In the genomic region with DNA sequence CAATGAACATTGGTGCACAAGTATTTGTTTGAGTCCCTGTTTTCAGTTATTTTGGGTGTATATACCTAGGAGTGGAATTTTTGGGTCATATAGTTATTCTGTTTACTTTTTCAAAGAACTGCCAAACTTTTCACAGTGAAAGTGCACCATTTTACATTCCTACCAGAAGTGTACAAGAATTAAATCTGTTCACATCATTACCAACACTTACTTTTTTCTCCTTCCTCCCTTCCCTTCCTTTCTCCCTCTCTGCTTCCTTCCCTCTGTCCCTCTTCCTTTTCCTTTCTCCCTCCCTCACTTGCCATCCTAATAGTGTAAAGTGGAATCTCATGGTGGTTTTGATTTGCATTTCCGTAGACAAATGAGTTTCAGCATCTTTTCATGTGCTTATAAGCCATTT, we compare ENCODE assay signal across 15 cellular contexts. TPM values are rescaled to one million over a fixed set of nuclear protein-coding genes. Genes with fewer than 3 reads are reported as not detected.
A peak's percentile ranks its signal among the peaks of the same experiment; 100 is the strongest.
DNase-seq lines count a peak whose midpoint lies in the region; ATAC-seq and FAIRE-seq lines count a peak whose summit lies in the region.
"Had no signal": no experiment of that assay in that cellular context is flagged by ENCODE, and none has a peak within 500 bp of the region (broad histone marks: within the 10 kb centered on the region; RNA-seq: fewer than 3 reads in every experiment).

No MANE protein-coding gene starts in this region.

- intact Hi-C loops in activated T-helper 1 cell treated with anti-CD3 and anti-CD28 coated beads, Interleukin-12 subunit alpha, Interleukin-12 subunit beta, Interleukin-2, Interleukin-4 antibody, amounts not matched to agents 30 ng/mL and 10 ng/mL and 1 ng/mL, durations not matched to agents 14 hours and 24 hours and 36 hours (cut with micrococcal nuclease) = no loop called here

- H3K36me3 ChIP-seq in iPS-20b (ENCODE audit: insufficient read depth, low read depth, low read length) = peaks cover 59% of the 10 kb centered on the region
- H3K36me3 ChIP-seq in small intestine (ENCODE audit: control insufficient read depth in 2 of 2, insufficient read depth in 2 of 2, low read length in 2 of 2) = peaks cover 0 to 5% of the 10 kb centered on the region in 2 donors

- H3K4me3 Mint-ChIP-seq in activated naive CD8-positive, alpha-beta T cell = no peak overlapping the region
- H3K4me3 Mint-ChIP-seq in activated naive CD8-positive, alpha-beta T cell treated with anti-CD3 and anti-CD28 coated beads for 36 hours = no peak overlapping the region
- H3K4me3 Mint-ChIP-seq in activated T-helper 1 cell treated with anti-CD3 and anti-CD28 coated beads, Interleukin-12 subunit alpha, Interleukin-12 subunit beta, Interleukin-2, Interleukin-4 antibody, amounts not matched to agents 30 ng/mL and 10 ng/mL and 1 ng/mL, durations not matched to agents 14 hours and 24 hours and 36 hours = no peak overlapping the region
- H3K4me3 Mint-ChIP-seq: CD8-positive, alpha-beta memory T cell had no signal

- DNase-seq in activated naive CD8-positive, alpha-beta T cell treated with anti-CD3 and anti-CD28 coated beads for 36 hours = no peak
- no peak for DNase-seq in activated T-helper 1 cell treated with anti-CD3 and anti-CD28 coated beads, Interleukin-12 subunit alpha, Interleukin-12 subunit beta, Interleukin-2, Interleukin-4 antibody, amounts not matched to agents 30 ng/mL and 10 ng/mL and 1 ng/mL, durations not matched to agents 14 hours and 24 hours and 36 hours (ENCODE audit: low spot score)
- DNase-seq in COLO668 (lab: John Stamatoyannopoulos, UW; ENCODE audit: unreplicated experiment) (no peak), small intestine (no peak)
- DNase-seq: 8988T; AML-193; CD8-positive, alpha-beta memory T cell; DMS53; GF-D8; GM23248; H7 had no signal

- peak overlapping the region; percentile 59 for H3K27ac Mint-ChIP-seq in activated naive CD8-positive, alpha-beta T cell
- H3K27ac Mint-ChIP-seq in activated naive CD8-positive, alpha-beta T cell treated with anti-CD3 and anti-CD28 coated beads for 36 hours = no peak overlapping the region
- peak overlapping the region; percentile 47 for H3K27ac Mint-ChIP-seq in activated T-helper 1 cell treated with anti-CD3 and anti-CD28 coated beads, Interleukin-12 subunit alpha, Interleukin-12 subunit beta, Interleukin-2, Interleukin-4 antibody, amounts not matched to agents 30 ng/mL and 10 ng/mL and 1 ng/mL, durations not matched to agents 14 hours and 24 hours and 36 hours

- no peaks in the 10 kb centered on the region for H3K27me3 ChIP-seq in iPS-20b (ENCODE audit: insufficient read depth, low read length)
- no peaks in the 10 kb centered on the region for H3K27me3 ChIP-seq in small intestine (ENCODE audit: control insufficient read depth in 2 of 2, insufficient read depth in 2 of 2, low read length in 2 of 2)
- H3K27me3 ChIP-seq: BLaER1 had no signal

- H3K9me3 ChIP-seq in iPS-20b (ENCODE audit: insufficient read depth, low read depth, low read length) = no peaks in the 10 kb centered on the region
- no peaks in the 10 kb centered on the region for H3K9me3 ChIP-seq in small intestine (ENCODE audit: control insufficient read depth, low read depth)

- FAIRE-seq in small intestine (lab: Jason Lieb, UNC) = no peak

- no peak overlapping the region for H3K9ac ChIP-seq in iPS-20b (ENCODE audit: low read depth, low read length)
- H3K9ac ChIP-seq: BLaER1, GM23248 had no signal

- H3K4me3 ChIP-seq in iPS-20b (ENCODE audit: low read length) (no peak overlapping the region), small intestine (ENCODE audit: low read depth in 1 of 2, low read length in 2 of 2) (no peak overlapping the region)
- H3K4me3 ChIP-seq: BLaER1, GM23248 had no signal

- H3K4me1 Mint-ChIP-seq in activated naive CD8-positive, alpha-beta T cell (ENCODE audit: low read depth) = peaks cover 22% of the 10 kb centered on the region
- H3K4me1 Mint-ChIP-seq in activated naive CD8-positive, alpha-beta T cell treated with anti-CD3 and anti-CD28 coated beads for 36 hours = peaks cover 6% of the 10 kb centered on the region
- peaks cover 25% of the 10 kb centered on the region for H3K4me1 Mint-ChIP-seq in activated T-helper 1 cell treated with anti-CD3 and anti-CD28 coated beads, Interleukin-12 subunit alpha, Interleukin-12 subunit beta, Interleukin-2, Interleukin-4 antibody, amounts not matched to agents 30 ng/mL and 10 ng/mL and 1 ng/mL, durations not matched to agents 14 hours and 24 hours and 36 hours (ENCODE audit: low read depth)

- 19 to 80% (median 71%) methylated on average over 1 of the region's 1 CpG for WGBS in small intestine, 3 donors

- ATAC-seq in GM21723 (IDR thresholded peaks at IDR 0.05; ENCODE audit: unreplicated experiment) = no peak

- no peaks in the 10 kb centered on the region for H3K27me3 Mint-ChIP-seq in activated naive CD8-positive, alpha-beta T cell
- no peaks in the 10 kb centered on the region for H3K27me3 Mint-ChIP-seq in activated naive CD8-positive, alpha-beta T cell treated with anti-CD3 and anti-CD28 coated beads for 36 hours
- no peaks in the 10 kb centered on the region for H3K27me3 Mint-ChIP-seq in activated T-helper 1 cell treated with anti-CD3 and anti-CD28 coated beads, Interleukin-12 subunit alpha, Interleukin-12 subunit beta, Interleukin-2, Interleukin-4 antibody, amounts not matched to agents 30 ng/mL and 10 ng/mL and 1 ng/mL, durations not matched to agents 14 hours and 24 hours and 36 hours (ENCODE audit: insufficient read depth)
- H3K27me3 Mint-ChIP-seq: CD8-positive, alpha-beta memory T cell had no signal

- no peaks in the 10 kb centered on the region for H3K9me3 Mint-ChIP-seq in activated naive CD8-positive, alpha-beta T cell (ENCODE audit: low read depth)
- no peaks in the 10 kb centered on the region for H3K9me3 Mint-ChIP-seq in activated naive CD8-positive, alpha-beta T cell treated with anti-CD3 and anti-CD28 coated beads for 36 hours
- H3K9me3 Mint-ChIP-seq in activated T-helper 1 cell treated with anti-CD3 and anti-CD28 coated beads, Interleukin-12 subunit alpha, Interleukin-12 subunit beta, Interleukin-2, Interleukin-4 antibody, amounts not matched to agents 30 ng/mL and 10 ng/mL and 1 ng/mL, durations not matched to agents 14 hours and 24 hours and 36 hours = no peaks in the 10 kb centered on the region
- H3K9me3 Mint-ChIP-seq: CD8-positive, alpha-beta memory T cell had no signal

- H3K4me1 ChIP-seq in iPS-20b (ENCODE audit: insufficient read depth, low read length) = peaks cover 45% of the 10 kb centered on the region; the same call in 1 of the 2 replicates
- no peaks in the 10 kb centered on the region for H3K4me1 ChIP-seq in small intestine (ENCODE audit: control insufficient read depth in 2 of 2, insufficient read depth in 1 of 2, low read depth in 1 of 2, low read length in 1 of 2)

- H3K36me3 Mint-ChIP-seq in activated naive CD8-positive, alpha-beta T cell = peaks cover 32% of the 10 kb centered on the region
- H3K36me3 Mint-ChIP-seq in activated naive CD8-positive, alpha-beta T cell treated with anti-CD3 and anti-CD28 coated beads for 36 hours = peaks cover 53% of the 10 kb centered on the region
- H3K36me3 Mint-ChIP-seq in activated T-helper 1 cell treated with anti-CD3 and anti-CD28 coated beads, Interleukin-12 subunit alpha, Interleukin-12 subunit beta, Interleukin-2, Interleukin-4 antibody, amounts not matched to agents 30 ng/mL and 10 ng/mL and 1 ng/mL, durations not matched to agents 14 hours and 24 hours and 36 hours (ENCODE audit: low read depth) = peaks cover 24% of the 10 kb centered on the region

- peak overlapping the region; percentile 64 for H3K27ac ChIP-seq in iPS-20b (ENCODE audit: low read length)
- H3K27ac ChIP-seq in small intestine (ENCODE audit: low read depth in 1 of 2, low read length in 1 of 2) = no peak overlapping the region
- H3K27ac ChIP-seq: BLaER1, GM23248 had no signal

RNA-seq across cellular contexts. Expression of gene ADNP2, which starts 11.9 kb away (rescaled TPM):
- total RNA-seq in activated naive CD8-positive, alpha-beta T cell treated with anti-CD3 and anti-CD28 coated beads for 36 hours = 10 to 100 TPM; 34.7 to 34.8 TPM
- 29.0 TPM in 2 replicates for total RNA-seq in activated T-helper 1 cell treated with anti-CD3 and anti-CD28 coated beads, Interleukin-12 subunit alpha, Interleukin-12 subunit beta, Interleukin-2, Interleukin-4 antibody, amounts not matched to agents 30 ng/mL and 10 ng/mL and 1 ng/mL, durations not matched to agents 14 hours and 24 hours and 36 hours
- polyA plus RNA-seq in small intestine = 1 to 10 TPM; 6.5 to 8.5 (median 7.2) TPM
